In genomic region chr10:22314852-22315251, GRCh38 we compare ENCODE assay signal across 8 cellular contexts. TPM values are rescaled to one million over a fixed set of nuclear protein-coding genes. Genes with fewer than 3 reads are reported as not detected.
DNase-seq lines count a peak whose midpoint lies in the region; ATAC-seq, FAIRE-seq and TF ChIP-seq lines count a peak whose summit lies in the region.

No MANE protein-coding gene starts in this region.

- no peak for FAIRE-seq in HTR-8/SVneo (lab: Jason Lieb, UNC)

- peaks cover 13% of the 10 kb centered on the region for H3K79me2 ChIP-seq in PC-9 (ENCODE audit: low read depth)

- POLR2A ChIA-PET in PC-9 (lab: Charles Lee; ENCODE audit: unreplicated experiment) = interaction anchor here (0.5 kb wide), 1 partner anchor 15 kb away, joined by 4 read pairs; no protein-coding TSS in a partner anchor

- H3K4me3 ChIP-seq in left ventricle myocardium inferior = peak overlapping the region; percentile 85
- H3K4me3 ChIP-seq in PC-9 = peak overlapping the region; percentile 67; the same call in 1 of the 2 replicates
- H3K4me3 ChIP-seq in fibroblast of mammary gland (ENCODE audit: control insufficient read depth, low read depth, low read length) = no peak overlapping the region
- H3K4me3 ChIP-seq in tibial artery = no peak overlapping the region
- H3K4me3 ChIP-seq in right cardiac atrium (ENCODE audit: low read length) = no peak overlapping the region

- H3K9me3 ChIP-seq in left ventricle myocardium inferior (replicated peaks) (no peaks in the 10 kb centered on the region), PC-9 (ENCODE audit: insufficient read depth, low read depth) (no peaks in the 10 kb centered on the region), tibial artery (no peaks in the 10 kb centered on the region), right cardiac atrium (ENCODE audit: control insufficient read depth, low read length) (no peaks in the 10 kb centered on the region)

- H3K27ac ChIP-seq in left ventricle myocardium inferior (replicated peaks) = peak overlapping the region; percentile 97
- H3K27ac ChIP-seq in PC-9 = no peak overlapping the region
- H3K27ac ChIP-seq in tibial artery = no peak overlapping the region
- no peak overlapping the region for H3K27ac ChIP-seq in right cardiac atrium (ENCODE audit: low read length)

- peaks cover 11% of the 10 kb centered on the region for H3F3A ChIP-seq in PC-9 (ENCODE audit: insufficient read depth, low read depth)

- CTCF ChIA-PET in PC-9 (lab: Charles Lee) = no interaction called here

- no peak overlapping the region for H2AFZ ChIP-seq in PC-9

- no peak for TF ChIP-seq CTCF in left ventricle myocardium inferior (IDR thresholded peaks at IDR 0.05; ENCODE audit: borderline replicate concordance)
- TF ChIP-seq CTCF in PC-9 (conservative IDR thresholded peaks at IDR 0.05) = no peak
- TF ChIP-seq CTCF in fibroblast of mammary gland (conservative IDR thresholded peaks at IDR 0.05; ENCODE audit: control insufficient read depth, insufficient read depth, low read depth, low read length) = no peak
- no peak for TF ChIP-seq CTCF in tibial artery (IDR thresholded peaks at IDR 0.05)

- intact Hi-C loops in left ventricle myocardium inferior (cut with micrococcal nuclease) = loop anchor here (10.0 kb wide), 1 partner anchor 310 kb away; the partner anchor contains the start of gene DNAJC1
- intact Hi-C loops in left cardiac atrium (cut with DNase I) = loop anchor here (5.0 to 10.0 kb wide), 4 partner anchors 60 to 310 kb away; partner anchors contain the start of gene DNAJC1 (in 1 of the 2)
- intact Hi-C loops in PC-9 (cut with micrococcal nuclease; ENCODE audit: unreplicated experiment) = loop anchor here (1.0 to 5.0 kb wide), 2 partner anchors 63 to 86 kb away; no protein-coding TSS in a partner anchor
- intact Hi-C loops in tibial artery (cut with DNase I; ENCODE audit: low total_unique reads) = loop anchor here (5.0 kb wide), 1 partner anchor 63 kb away; no protein-coding TSS in a partner anchor
- intact Hi-C loops in right cardiac atrium (cut with DNase I) = loop anchor here (5.0 to 10.0 kb wide), 5 partner anchors 60 to 90 kb away; no protein-coding TSS in a partner anchor

- no peaks in the 10 kb centered on the region for H4K20me1 ChIP-seq in PC-9 (ENCODE audit: insufficient read depth)

- BruUV-seq in PC-9 (replicated peaks; lab: Mats Ljungman, UMichigan) = no TSS peak

- H3K9me2 ChIP-seq in PC-9 (ENCODE audit: insufficient read depth) = no peaks in the 10 kb centered on the region

- H3K36me3 ChIP-seq in left ventricle myocardium inferior (no peaks in the 10 kb centered on the region), PC-9 (ENCODE audit: low read depth) (no peaks in the 10 kb centered on the region), tibial artery (no peaks in the 10 kb centered on the region)

- peak overlapping the region; percentile 86 for H3K4me2 ChIP-seq in PC-9

- H3K27me3 ChIP-seq in left ventricle myocardium inferior (ENCODE audit: low read depth) (no peaks in the 10 kb centered on the region), PC-9 (ENCODE audit: insufficient read depth, low read depth) (no peaks in the 10 kb centered on the region), tibial artery (no peaks in the 10 kb centered on the region), right cardiac atrium (ENCODE audit: control insufficient read depth, insufficient read depth) (no peaks in the 10 kb centered on the region)

- ATAC-seq in left cardiac atrium = no peak
- no peak for ATAC-seq in GM21825 (IDR thresholded peaks at IDR 0.05; ENCODE audit: unreplicated experiment)
- no peak for ATAC-seq in right cardiac atrium

- 58% methylated on average over 2 of the region's 2 CpGs for WGBS in right cardiac atrium

- H3K4me1 ChIP-seq in left ventricle myocardium inferior = peaks cover 47% of the 10 kb centered on the region
- peaks cover 26% of the 10 kb centered on the region for H3K4me1 ChIP-seq in PC-9 (replicated peaks; ENCODE audit: insufficient read depth)
- peaks cover 0 to 28% (median 10%) of the 10 kb centered on the region in 4 donors for H3K4me1 ChIP-seq in tibial artery
- H3K4me1 ChIP-seq in right cardiac atrium (ENCODE audit: control insufficient read depth, insufficient read depth, low read length) = peaks cover 3% of the 10 kb centered on the region

- DNase-seq in left ventricle myocardium inferior (no peak), left cardiac atrium (no peak), PC-9 (no peak), fibroblast of mammary gland (ENCODE audit: low read depth) (peak; percentile 36), HTR-8/SVneo (ENCODE audit: insufficient read length, low spot score) (no peak), tibial artery (no peak), right cardiac atrium (no peak)

RNA-seq across cellular contexts. Expression of gene COMMD3, which starts 1.3 kb away (rescaled TPM):
- total RNA-seq in left ventricle myocardium inferior = 89.7 TPM
- total RNA-seq in left cardiac atrium = 10 to 100 TPM; 73.5 to 74.8 TPM
- 38.1 and 43.5 TPM in 2 replicates for total RNA-seq in PC-9 (2021)
- total RNA-seq in right cardiac atrium = 10 to 100 TPM; 67.7 to 86.3 (median 81.2) TPM
- polyA plus RNA-seq in right cardiac atrium = 95.9 TPM

RNA-seq across cellular contexts. Expression of gene BMI1, which starts 6.0 kb away (rescaled TPM):
- total RNA-seq in left ventricle myocardium inferior (33.3 TPM), left cardiac atrium (10 to 100 TPM; 39.9 to 40.5 TPM), PC-9 (2021) (38.8 and 48.4 TPM in 2 replicates), right cardiac atrium (10 to 100 TPM; 36.0 to 41.1 (median 37.7) TPM)
- 17.0 TPM for polyA plus RNA-seq in right cardiac atrium

RNA-seq across cellular contexts. Expression of gene SPAG6, which starts 30.4 kb away (rescaled TPM):
- total RNA-seq in left ventricle myocardium inferior (not detected), left cardiac atrium (not detected), PC-9 (2021) (0.55 TPM in 1 of 2 replicates, not detected in the other), right cardiac atrium (under 1 TPM in 1 of 4 donors, not detected in 3; 0.09 TPM)
- 0.05 TPM for polyA plus RNA-seq in right cardiac atrium

Comparison
In these comparisons a context has a peak if more than half of its experiments do, and no peak if none do; other contexts are left out.
1. H3K4me3 ChIP-seq: peak in left ventricle myocardium inferior (single experiment) and PC-9 (single experiment); none in fibroblast of mammary gland (single experiment), tibial artery (0 of 2) and right cardiac atrium (single experiment).